Comparison of ENCODE assay signal across 10 cellular contexts in the genomic region with DNA sequence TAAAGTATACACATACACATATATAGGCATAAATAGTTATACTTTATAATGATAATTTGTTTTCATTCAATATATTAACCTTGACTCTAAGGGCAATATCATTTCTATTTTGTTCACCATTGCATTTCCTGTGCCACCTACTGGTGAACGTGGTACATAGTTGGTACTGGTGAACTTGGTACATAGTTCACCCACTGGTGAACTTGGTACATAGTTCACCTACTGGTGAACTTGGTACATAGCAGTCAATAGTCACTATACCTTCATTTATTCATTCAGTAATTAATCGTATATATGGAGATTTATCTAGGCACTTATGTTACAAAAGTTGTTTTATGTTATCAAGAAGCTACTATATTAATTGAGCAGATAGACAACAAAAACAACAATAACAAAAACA.
DNase-seq lines count a peak whose midpoint lies in the region; ATAC-seq and TF ChIP-seq lines count a peak whose summit lies in the region.
"Had no signal": no experiment of that assay in that cellular context is flagged by ENCODE, and none has a peak within 500 bp of the region (broad histone marks: within the 10 kb centered on the region; RNA-seq: fewer than 3 reads in every experiment).

No MANE protein-coding gene starts in this region.

- H3K9me3 Mint-ChIP-seq in neural progenitor cell, result no peaks in the 10 kb centered on the region

- H3K27me3 ChIP-seq in neural progenitor cell, result no peaks in the 10 kb centered on the region
- H3K27me3 ChIP-seq: stomach had no signal

- H3K4me1 Mint-ChIP-seq in neural progenitor cell, result peaks cover 3% of the 10 kb centered on the region
- H3K4me1 Mint-ChIP-seq: natural killer cell had no signal

- no peak overlapping the region for H3K4me3 Mint-ChIP-seq in neural progenitor cell
- H3K4me3 Mint-ChIP-seq: natural killer cell had no signal

- H3K9ac ChIP-seq in neural progenitor cell, result no peak overlapping the region

- H3K36me3 ChIP-seq in neural progenitor cell, result no peaks in the 10 kb centered on the region
- H3K36me3 ChIP-seq: stomach had no signal

- H3K4me2 ChIP-seq in neural progenitor cell, result no peak overlapping the region

- H3K27me3 Mint-ChIP-seq in neural progenitor cell (ENCODE audit: insufficient read depth, low read depth), result no peaks in the 10 kb centered on the region

- H3K27ac Mint-ChIP-seq in neural progenitor cell, result no peak overlapping the region
- H3K27ac Mint-ChIP-seq: natural killer cell had no signal

- no peaks in the 10 kb centered on the region for H3K4me1 ChIP-seq in neural progenitor cell
- H3K4me1 ChIP-seq: stomach had no signal

- ATAC-seq in GM19023 (IDR thresholded peaks at IDR 0.05; ENCODE audit: unreplicated experiment), result peak; percentile 87
- ATAC-seq in HG03025 (IDR thresholded peaks at IDR 0.05; ENCODE audit: low FRiP score, unreplicated experiment), result peak; percentile 97
- ATAC-seq in stimulated activated naive CD8-positive, alpha-beta T cell treated with anti-CD3 and anti-CD28 coated beads, Interleukin-15, Interleukin-2, amounts not matched to agents 100 U/mL and 50 U/mL, for 24 hours, result no peak
- ATAC-seq: natural killer cell had no signal

- no peak overlapping the region for H3K4me3 ChIP-seq in neural progenitor cell
- H3K4me3 ChIP-seq: stomach had no signal

- no peaks in the 10 kb centered on the region for H3K36me3 Mint-ChIP-seq in neural progenitor cell

- H3F3A ChIP-seq in neural progenitor cell (ENCODE audit: low read depth), result no peaks in the 10 kb centered on the region

- H2AFZ ChIP-seq in neural progenitor cell (replicated peaks), result no peak overlapping the region

- DNase-seq in RPMI8226 (peak; percentile 57), neural progenitor cell (ENCODE audit: low spot score) (no peak), HPDE6-E6E7 (ENCODE audit: extremely low spot score) (no peak), NCI-H774 (lab: John Stamatoyannopoulos, UW) (no peak)
- no peak for DNase-seq in stimulated activated naive CD8-positive, alpha-beta T cell treated with anti-CD3 and anti-CD28 coated beads, Interleukin-15, Interleukin-2, amounts not matched to agents 100 U/mL and 50 U/mL, for 24 hours
- DNase-seq: effector memory CD4-positive, alpha-beta T cell; natural killer cell; stomach had no signal

- peak; percentile 37 for TF ChIP-seq CTCF in neural progenitor cell (IDR thresholded peaks at IDR 0.05)

- no peaks in the 10 kb centered on the region for H4K20me1 ChIP-seq in neural progenitor cell (ENCODE audit: low read depth)

- no peaks in the 10 kb centered on the region for H3K79me2 ChIP-seq in neural progenitor cell (ENCODE audit: low read depth)

- no peaks in the 10 kb centered on the region for H3K9me3 ChIP-seq in neural progenitor cell (ENCODE audit: low read depth)
- H3K9me3 ChIP-seq: stomach had no signal

- no peak overlapping the region for H3K27ac ChIP-seq in neural progenitor cell
- H3K27ac ChIP-seq: stomach had no signal
